ENCODE assay signal across 11 cellular contexts in genomic region chr5:134079748-134080581, GRCh38. TPM values are rescaled to one million over a fixed set of nuclear protein-coding genes. Genes with fewer than 3 reads are reported as not detected.
A peak's percentile ranks its signal among the peaks of the same experiment; 100 is the strongest.
DNase-seq lines count a peak whose midpoint lies in the region; ATAC-seq and TF ChIP-seq lines count a peak whose summit lies in the region.
"Had no signal": no experiment of that assay in that cellular context is flagged by ENCODE, and none has a peak within 500 bp of the region (broad histone marks: within the 10 kb centered on the region; RNA-seq: fewer than 3 reads in every experiment).

No MANE protein-coding gene starts in this region.

- TF ChIP-seq CTCF in right atrium auricular region (IDR thresholded peaks at IDR 0.05) = no peak
- no peak for TF ChIP-seq CTCF in left ventricle myocardium inferior (IDR thresholded peaks at IDR 0.05; ENCODE audit: borderline replicate concordance)

- peak; percentile 67 for DNase-seq in activated gamma-delta T cell treated with Interleukin-2 at 50 U/mL for 16 hours
- DNase-seq in activated gamma-delta T cell (lab: John Stamatoyannopoulos, UW) = no peak
- DNase-seq in activated naive CD4-positive, alpha-beta T cell treated with Interleukin-2 at 50 U/mL for 16 hours = peak; percentile 74
- DNase-seq in stimulated activated CD4-positive, alpha-beta T cell treated with anti-CD3 and anti-CD28 coated beads, Interleukin-15, amount 100 ng/mL, for 48 hours (ENCODE audit: low read depth in 2 of 2) = peak; percentile 68 to 74
- DNase-seq in right atrium auricular region (ENCODE audit: low spot score) = no peak
- DNase-seq in left ventricle myocardium inferior = no peak
- no peak for DNase-seq in NCI-H1092 treated with DMSO at 0.1 percent for 48 hours (lab: John Stamatoyannopoulos, UW)
- DNase-seq: 8988T, SIG-M5 had no signal

- no peak overlapping the region for H3K4me3 ChIP-seq in right atrium auricular region
- no peak overlapping the region for H3K4me3 ChIP-seq in left ventricle myocardium inferior

- H3K36me3 ChIP-seq in right atrium auricular region (no peaks in the 10 kb centered on the region), left ventricle myocardium inferior (no peaks in the 10 kb centered on the region)

- H3K4me1 ChIP-seq in right atrium auricular region (no peaks in the 10 kb centered on the region), left ventricle myocardium inferior (no peaks in the 10 kb centered on the region)

- intact Hi-C loops in left ventricle myocardium inferior (cut with micrococcal nuclease) = no loop called here

- ATAC-seq in HG02642 (IDR thresholded peaks at IDR 0.05; ENCODE audit: poor library complexity, unreplicated experiment) = no peak

- H3K27ac ChIP-seq in right atrium auricular region = no peak overlapping the region
- H3K27ac ChIP-seq in left ventricle myocardium inferior (replicated peaks) = no peak overlapping the region
- H3K27ac ChIP-seq: KMS-11 had no signal

- H3K9me3 ChIP-seq in right atrium auricular region (no peaks in the 10 kb centered on the region), left ventricle myocardium inferior (replicated peaks) (no peaks in the 10 kb centered on the region)

- H3K27me3 ChIP-seq in right atrium auricular region (no peaks in the 10 kb centered on the region), left ventricle myocardium inferior (ENCODE audit: low read depth) (no peaks in the 10 kb centered on the region)

RNA-seq across cellular contexts. Expression of gene TCF7, which starts 34.5 kb away (rescaled TPM):
- total RNA-seq in right atrium auricular region = 1 to 10 TPM; 1.3 to 1.7 TPM
- 3.0 TPM for total RNA-seq in left ventricle myocardium inferior

Comparison
In these comparisons a context has a peak if more than half of its experiments do, and no peak if none do; other contexts are left out.
1. DNase-seq: peak in activated gamma-delta T cell treated with Interleukin-2 at 50 U/mL for 16 hours (single experiment), activated naive CD4-positive, alpha-beta T cell treated with Interleukin-2 at 50 U/mL for 16 hours (single experiment) and stimulated activated CD4-positive, alpha-beta T cell treated with anti-CD3 and anti-CD28 coated beads, Interleukin-15, amount 100 ng/mL, for 48 hours (2 of 2); none in activated gamma-delta T cell (single experiment), right atrium auricular region (single experiment), left ventricle myocardium inferior (single experiment) and NCI-H1092 treated with DMSO at 0.1 percent for 48 hours (single experiment).